ENCODE assay signal across 12 cellular contexts in the genomic region with DNA sequence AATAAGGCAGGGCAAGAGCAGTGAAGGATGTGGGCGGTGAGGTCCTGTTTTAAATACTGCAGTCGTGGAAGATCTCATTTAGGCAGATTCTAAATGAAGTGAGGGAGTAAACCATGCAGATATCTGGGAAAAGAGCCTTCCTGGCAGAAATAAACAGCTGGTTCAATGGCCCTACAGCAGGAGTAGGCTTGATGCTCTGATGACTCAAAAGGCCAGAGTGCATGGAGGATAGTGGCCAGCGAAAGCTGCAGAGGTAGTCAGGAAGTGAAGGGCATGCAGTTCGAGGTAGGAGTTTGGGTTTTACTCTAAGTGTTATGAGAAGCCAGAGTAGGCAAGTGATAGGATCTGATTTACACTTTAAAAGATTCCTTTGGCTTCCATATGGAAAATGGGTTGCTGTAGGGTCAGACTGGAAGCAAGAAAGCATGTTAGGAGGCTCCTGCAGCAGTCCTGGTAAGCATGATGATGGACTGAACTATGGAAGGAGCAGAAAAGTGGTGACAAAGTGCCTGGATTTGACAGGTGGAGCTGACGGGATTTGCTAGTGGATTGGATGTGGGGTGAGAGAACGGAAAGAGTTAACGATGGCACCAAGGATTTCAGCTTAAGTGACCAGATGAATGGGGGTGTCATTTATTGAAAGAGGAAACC.
"Had no signal": no experiment of that assay in that cellular context is flagged by ENCODE, and none has a peak within 500 bp of the region (broad histone marks: within the 10 kb centered on the region; RNA-seq: fewer than 3 reads in every experiment).

No MANE protein-coding gene starts in this region.

- H3K9me3 Mint-ChIP-seq: activated CD4-positive, alpha-beta memory T cell treated with anti-CD3 and anti-CD28 coated beads, Interleukin-2, amount 10 ng/mL, durations not matched to agents 7 days and 5 days; activated naive CD4-positive, alpha-beta T cell treated with anti-CD3 and anti-CD28 coated beads for 36 hours; activated T-helper 1 cell treated with anti-CD3 and anti-CD28 coated beads, Interleukin-12 subunit alpha, Interleukin-12 subunit beta, Interleukin-2, Interleukin-4 antibody, amounts not matched to agents 30 ng/mL and 10 ng/mL and 1 ng/mL, durations not matched to agents 14 hours and 24 hours and 36 hours; effector memory CD8-positive, alpha-beta T cell; stimulated activated memory B cell treated with anti-CD40 and anti-IgM and Interleukin-4, amounts not matched to agents 10 μg/mL and 1 μg/mL and 100 μg/mL, for 72 hours had no signal

- H3K4me3 Mint-ChIP-seq: activated CD4-positive, alpha-beta memory T cell treated with anti-CD3 and anti-CD28 coated beads, Interleukin-2, amount 10 ng/mL, durations not matched to agents 7 days and 5 days; activated naive CD4-positive, alpha-beta T cell treated with anti-CD3 and anti-CD28 coated beads for 36 hours; activated T-helper 1 cell treated with anti-CD3 and anti-CD28 coated beads, Interleukin-12 subunit alpha, Interleukin-12 subunit beta, Interleukin-2, Interleukin-4 antibody, amounts not matched to agents 30 ng/mL and 10 ng/mL and 1 ng/mL, durations not matched to agents 14 hours and 24 hours and 36 hours; effector memory CD8-positive, alpha-beta T cell; immature natural killer cell; naive thymus-derived CD4-positive, alpha-beta T cell; stimulated activated memory B cell treated with anti-CD40 and anti-IgM and Interleukin-4, amounts not matched to agents 10 μg/mL and 1 μg/mL and 100 μg/mL, for 72 hours had no signal

- DNase-seq: activated CD4-positive, alpha-beta memory T cell treated with anti-CD3 and anti-CD28 coated beads, Interleukin-2, amount 10 ng/mL, durations not matched to agents 7 days and 5 days; activated naive CD4-positive, alpha-beta T cell treated with anti-CD3 and anti-CD28 coated beads for 36 hours; central memory CD4-positive, alpha-beta T cell; cortex of kidney; effector memory CD8-positive, alpha-beta T cell; immature natural killer cell; left cardiac atrium; naive thymus-derived CD4-positive, alpha-beta T cell; small intestine had no signal

- H3K36me3 Mint-ChIP-seq: immature natural killer cell had no signal

- ATAC-seq: effector memory CD8-positive, alpha-beta T cell; left cardiac atrium; stimulated activated memory B cell treated with anti-CD40 and anti-IgM and Interleukin-4, amounts not matched to agents 10 μg/mL and 1 μg/mL and 100 μg/mL, for 72 hours had no signal

- H3K27me3 Mint-ChIP-seq: activated CD4-positive, alpha-beta memory T cell treated with anti-CD3 and anti-CD28 coated beads, Interleukin-2, amount 10 ng/mL, durations not matched to agents 7 days and 5 days; effector memory CD8-positive, alpha-beta T cell; naive thymus-derived CD4-positive, alpha-beta T cell; stimulated activated memory B cell treated with anti-CD40 and anti-IgM and Interleukin-4, amounts not matched to agents 10 μg/mL and 1 μg/mL and 100 μg/mL, for 72 hours had no signal

- H3K4me3 ChIP-seq: lung had no signal

- H3K27ac Mint-ChIP-seq: activated CD4-positive, alpha-beta memory T cell treated with anti-CD3 and anti-CD28 coated beads, Interleukin-2, amount 10 ng/mL, durations not matched to agents 7 days and 5 days; activated naive CD4-positive, alpha-beta T cell treated with anti-CD3 and anti-CD28 coated beads for 36 hours; effector memory CD8-positive, alpha-beta T cell; immature natural killer cell; naive thymus-derived CD4-positive, alpha-beta T cell; stimulated activated memory B cell treated with anti-CD40 and anti-IgM and Interleukin-4, amounts not matched to agents 10 μg/mL and 1 μg/mL and 100 μg/mL, for 72 hours had no signal
